8 cellular contexts compared by ENCODE assay signal in the genomic region with DNA sequence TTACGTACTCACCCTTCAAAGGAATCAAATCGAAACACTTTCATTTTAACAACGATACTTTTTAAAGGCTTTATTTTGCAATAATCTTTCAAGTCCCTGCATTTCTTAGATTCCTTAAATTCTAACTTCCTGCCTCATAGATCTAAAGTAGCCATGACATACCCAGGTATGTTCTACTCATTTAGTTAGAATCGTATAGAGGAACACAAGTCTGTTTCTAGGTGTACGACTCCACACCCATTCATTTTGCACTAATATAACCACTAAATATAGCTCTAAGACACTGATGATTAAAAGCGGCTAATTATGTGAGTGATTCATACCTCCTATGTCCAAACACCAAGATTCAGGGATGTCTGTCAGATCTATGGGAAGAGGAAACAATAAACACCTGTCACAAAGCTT. TPM values are rescaled to one million over a fixed set of nuclear protein-coding genes. Genes with fewer than 3 reads are reported as not detected.
DNase-seq lines count a peak whose midpoint lies in the region; ATAC-seq, FAIRE-seq and TF ChIP-seq lines count a peak whose summit lies in the region.

No MANE protein-coding gene starts in this region.

- peak overlapping the region; percentile 82 to 96 (median 91) for H3K27ac ChIP-seq in BLaER1 treated with 17β-estradiol and CSF1 and Interleukin-3, amounts not matched to agents 10 nM and 100 nM

- H3K27ac Mint-ChIP-seq in memory B cell: peak overlapping the region; percentile 82

- peak overlapping the region; percentile 81 to 95 (median 92) for H3K4me2 ChIP-seq in BLaER1 treated with 17β-estradiol and CSF1 and Interleukin-3, amounts not matched to agents 10 nM and 100 nM

- peaks cover 49 to 85% (median 70%) of the 10 kb centered on the region in 10 experiments for H3K4me1 ChIP-seq in BLaER1 treated with 17β-estradiol and CSF1 and Interleukin-3, amounts not matched to agents 10 nM and 100 nM

- H3K36me3 ChIP-seq in BLaER1 treated with 17β-estradiol and CSF1 and Interleukin-3, amounts not matched to agents 10 nM and 100 nM: peaks cover 15 to 39% (median 33%) of the 10 kb centered on the region in 11 experiments

- no peak for TF ChIP-seq EP300 in Ishikawa (IDR thresholded peaks at IDR 0.05; ENCODE audit: borderline replicate concordance)

- no peaks in the 10 kb centered on the region for H3K9me3 Mint-ChIP-seq in memory B cell

- ATAC-seq in memory B cell (ENCODE audit: low read depth) (no peak), GM21390 (IDR thresholded peaks at IDR 0.05; ENCODE audit: unreplicated experiment) (no peak), GM19455 (IDR thresholded peaks at IDR 0.05; ENCODE audit: unreplicated experiment) (no peak)

- H3K4me1 Mint-ChIP-seq in memory B cell: peaks cover 23% of the 10 kb centered on the region

- peaks cover 4% of the 10 kb centered on the region for H3K36me3 Mint-ChIP-seq in memory B cell

- no peaks in the 10 kb centered on the region for H3K9me3 ChIP-seq in BLaER1 treated with 17β-estradiol and CSF1 and Interleukin-3, amounts not matched to agents 10 nM and 100 nM (replicated peaks in 1 of 11)

- in situ Hi-C loops in T47D (cut with HindIII; ENCODE audit: low pct_unique_long_range_greater_than_20kb, low sequenced_read_pairs): no loop called here

- H4K20me1 ChIP-seq in BLaER1 treated with 17β-estradiol and CSF1 and Interleukin-3, amounts not matched to agents 10 nM and 100 nM: peaks cover 7 to 57% (median 48%) of the 10 kb centered on the region in 11 experiments; a peak in 19 of 22 replicates

- H3K27me3 ChIP-seq in BLaER1 treated with 17β-estradiol and CSF1 and Interleukin-3, amounts not matched to agents 10 nM and 100 nM: peaks cover 0 to 12% (median 5%) of the 10 kb centered on the region in 11 experiments; a peak in 4 of 22 replicates

- FAIRE-seq in GM12891 (lab: Jason Lieb, UNC): no peak

- peak overlapping the region; percentile 87 to 99 (median 92) for H3K9ac ChIP-seq in BLaER1 treated with 17β-estradiol and CSF1 and Interleukin-3, amounts not matched to agents 10 nM and 100 nM

- no peak for TF ChIP-seq POLR2A in GM12891 (IDR thresholded peaks at IDR 0.05; ENCODE audit: low read depth, low read length)

- no peak for TF ChIP-seq RAD21 in Ishikawa (IDR thresholded peaks at IDR 0.05; ENCODE audit: low read depth)

- no peaks in the 10 kb centered on the region for H3K27me3 Mint-ChIP-seq in memory B cell

- peak overlapping the region; percentile 70 to 91 (median 83) for H3K4me3 ChIP-seq in BLaER1 treated with 17β-estradiol and CSF1 and Interleukin-3, amounts not matched to agents 10 nM and 100 nM

- DNase-seq in T47D (ENCODE audit: low read depth in 1 of 2, low spot score in 1 of 2): peak; percentile 37 to 60
- no peak for DNase-seq in memory B cell (ENCODE audit: low spot score in 2 of 2)
- no peak for DNase-seq in DMS153 (lab: John Stamatoyannopoulos, UW)
- no peak for DNase-seq in GM12891 (ENCODE audit: insufficient read length, low spot score)

- H3K4me3 Mint-ChIP-seq in memory B cell: peak overlapping the region; percentile 87

TF ChIP-seq in Ishikawa, 13 proteins besides CTCF, POLR2A, EP300 and RAD21:
- TF ChIP-seq CREB1 (IDR thresholded peaks at IDR 0.05; ENCODE audit: low read depth) (no peak), TEAD4 (IDR thresholded peaks at IDR 0.05) (0 out of 2 replicates have a peak, but pooled peaks have one; percentile 4)

TF ChIP-seq in GM12891, 5 proteins besides CTCF, POLR2A, EP300 and RAD21:
- no peak for TF ChIP-seq SPI1 (IDR thresholded peaks at IDR 0.05; ENCODE audit: low read depth, low read length)
- no peak for TF ChIP-seq POLR2AphosphoS5 (IDR thresholded peaks at IDR 0.05; ENCODE audit: low read depth, low read length)

RNA-seq across cellular contexts. Expression of a gene that starts 1.3 kb away (rescaled TPM):
- polyA plus RNA-seq in GM12891 (2012; ENCODE audit: low read depth, missing spikeins): 13.7 TPM

Comparison
In these comparisons a context has a peak if more than half of its experiments do, and no peak if none do; other contexts are left out.
1. DNase-seq: peak in T47D (2 of 2); none in memory B cell (0 of 2), DMS153 (single experiment) and GM12891 (single experiment).